Comparison of ENCODE assay signal across 8 cellular contexts in genomic region chr1:32538887-32539583, GRCh38. TPM values are rescaled to one million over a fixed set of nuclear protein-coding genes. Genes with fewer than 3 reads are reported as not detected.
DNase-seq lines count a peak whose midpoint lies in the region; ATAC-seq lines count a peak whose summit lies in the region.

Gene ZBTB8A (plus strand): TSS chr1:32539427. CDS start chr1:32592932, 53,505 bp downstream.

- H3K27ac Mint-ChIP-seq in T-cell, result peak within 1 kb of the TSS in 1 of 2 donors; percentile 51
- H3K27ac Mint-ChIP-seq in stimulated activated effector memory CD8-positive, alpha-beta T cell treated with anti-CD3 and anti-CD28 coated beads, Interleukin-12 subunit alpha, Interleukin-12 subunit beta, amount 100 ng/mL, for 72 hours, result peak within 1 kb of the TSS; percentile 27

- CTCF ChIA-PET in T-cell (lab: Charles Lee), result interaction anchor here in 1 of 2 donors (0.6 kb wide), 1 partner anchor 19 kb away, joined by 3 read pairs; no protein-coding TSS in a partner anchor

- H3K27me3 ChIP-seq in MG63, result no peaks in the 10 kb centered on the region

- peaks cover 52 to 61% of the 10 kb centered on the region in 2 donors for H3K27me3 Mint-ChIP-seq in T-cell

- ATAC-seq in T-cell (replicated peaks in 1 of 4) (peak in 2 of 4 experiments; percentile 27 to 32), HG03196 (IDR thresholded peaks at IDR 0.05; ENCODE audit: unreplicated experiment) (no peak)
- peak; percentile 40 for ATAC-seq in stimulated activated effector memory CD8-positive, alpha-beta T cell treated with anti-CD3 and anti-CD28 coated beads, Interleukin-12 subunit alpha, Interleukin-12 subunit beta, amount 100 ng/mL, for 72 hours

- peak within 1 kb of the TSS; percentile 68 for H3K4me3 ChIP-seq in MG63

- POLR2A ChIA-PET in T-cell (lab: Charles Lee), result no interaction called here

- H3K9me3 ChIP-seq in MG63, result no peaks in the 10 kb centered on the region

- no peaks in the 10 kb centered on the region for H3K9me3 Mint-ChIP-seq in T-cell
- H3K9me3 Mint-ChIP-seq in stimulated activated effector memory CD8-positive, alpha-beta T cell treated with anti-CD3 and anti-CD28 coated beads, Interleukin-12 subunit alpha, Interleukin-12 subunit beta, amount 100 ng/mL, for 72 hours, result no peaks in the 10 kb centered on the region

- H3K36me3 Mint-ChIP-seq in T-cell, result no peaks in the 10 kb centered on the region
- no peaks in the 10 kb centered on the region for H3K36me3 Mint-ChIP-seq in stimulated activated effector memory CD8-positive, alpha-beta T cell treated with anti-CD3 and anti-CD28 coated beads, Interleukin-12 subunit alpha, Interleukin-12 subunit beta, amount 100 ng/mL, for 72 hours

- H3K4me3 Mint-ChIP-seq in T-cell, result peak within 1 kb of the TSS; percentile 78 to 86 (median 85)
- H3K4me3 Mint-ChIP-seq in stimulated activated effector memory CD8-positive, alpha-beta T cell treated with anti-CD3 and anti-CD28 coated beads, Interleukin-12 subunit alpha, Interleukin-12 subunit beta, amount 100 ng/mL, for 72 hours, result peak within 1 kb of the TSS; percentile 68

- H3K36me3 ChIP-seq in MG63, result peaks cover 2% of the 10 kb centered on the region

- DNase-seq in ELF-1 (ENCODE audit: low read depth, low spot score) (peak; percentile 82), MG63 (peak; percentile 72), T-cell (peak in 1 of 34 experiments; percentile 1), dermis blood vessel endothelial cell (peak; percentile 68), left kidney (ENCODE audit: low read depth, low spot score) (peak; percentile 92)
- peak in 1 of 2 donors; percentile 55 for DNase-seq in stimulated activated effector memory CD8-positive, alpha-beta T cell treated with anti-CD3 and anti-CD28 coated beads, Interleukin-12 subunit alpha, Interleukin-12 subunit beta, amount 100 ng/mL, for 72 hours (ENCODE audit: low spot score in 2 of 2)
- DNase-seq in effector CD8-positive, alpha-beta T cell (lab: John Stamatoyannopoulos, UW), result no peak

- peaks cover 6 to 10% (median 8%) of the 10 kb centered on the region in 3 donors for H3K4me1 Mint-ChIP-seq in T-cell
- peaks cover 11% of the 10 kb centered on the region for H3K4me1 Mint-ChIP-seq in stimulated activated effector memory CD8-positive, alpha-beta T cell treated with anti-CD3 and anti-CD28 coated beads, Interleukin-12 subunit alpha, Interleukin-12 subunit beta, amount 100 ng/mL, for 72 hours

RNA-seq across cellular contexts. Expression of gene ZBTB8A, which starts in this region (rescaled TPM):
- total RNA-seq in MG63 (2014; rRNA removed; shearing (Covaris generic); ENCODE audit: low replicate concordance), result 2.6 and 3.2 TPM in 2 replicates
- under 1 TPM in 4 of 5 donors, not detected in 1; 0.05 to 0.13 (median 0.11) TPM for total RNA-seq in T-cell
- 11.3 and 12.6 TPM in 2 replicates for total RNA-seq in dermis blood vessel endothelial cell
